ENCODE assay signal across 12 cellular contexts in the genomic region with DNA sequence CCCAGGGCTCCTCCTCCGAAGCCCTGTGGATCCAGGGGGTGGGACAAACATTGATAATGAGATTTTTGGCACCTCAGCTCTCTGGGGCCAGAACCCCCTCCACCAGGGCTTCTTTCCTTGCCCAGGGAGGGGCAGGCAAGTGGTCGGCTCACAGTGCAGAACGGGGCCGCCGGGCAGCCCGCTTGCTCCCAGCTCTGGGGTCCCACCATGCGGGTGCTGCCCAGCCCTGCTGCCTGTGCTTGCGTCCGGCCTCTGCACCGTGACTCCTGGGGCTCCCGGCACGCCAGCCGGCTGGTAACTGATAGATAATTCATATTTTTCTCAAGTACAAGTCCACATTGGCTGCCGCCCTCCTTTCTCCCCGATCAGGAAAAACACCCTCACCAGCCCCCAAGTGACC. TPM values are rescaled to one million over a fixed set of nuclear protein-coding genes. Genes with fewer than 3 reads are reported as not detected.
"Had no signal": no experiment of that assay in that cellular context is flagged by ENCODE, and none has a peak within 500 bp of the region (broad histone marks: within the 10 kb centered on the region; RNA-seq: fewer than 3 reads in every experiment).

No MANE protein-coding gene starts in this region.

- H3K4me3 ChIP-seq: GM23248, HAP-1 had no signal

- H3K4me1 Mint-ChIP-seq: IgD-negative memory B cell had no signal

- H3K9ac ChIP-seq: GM23248 had no signal

- ATAC-seq: HCT116, HepG2 had no signal

- H3K27ac Mint-ChIP-seq: HFFc6, IgD-negative memory B cell had no signal

- H3K36me3 Mint-ChIP-seq: IgD-negative memory B cell had no signal

- H3K9me3 ChIP-seq: HAP-1 had no signal

- H3K4me3 Mint-ChIP-seq: HFFc6, IgD-negative memory B cell had no signal

- H3K27ac ChIP-seq: GM23248, HL-60 had no signal

- H3K9me3 Mint-ChIP-seq: HFFc6, IgD-negative memory B cell had no signal

- H3K4me1 ChIP-seq: HAP-1 had no signal

- FAIRE-seq: HepG2 had no signal

- DNase-seq: GM23248, GOT3, H7, HFFc6, KBM-7 had no signal

- H2AFZ ChIP-seq: GM23248 had no signal

- H3K36me3 ChIP-seq: HAP-1 had no signal

RNA-seq across cellular contexts. Expression of gene CCDC27, which starts 42.0 kb away (rescaled TPM):
- total RNA-seq: GM23248, H4, HepG2, HFFc6, HT1080 had no signal
- polyA plus RNA-seq: GM23248, HepG2, IgD-negative memory B cell had no signal

RNA-seq across cellular contexts. Expression of gene TP73, which starts 57.9 kb away (rescaled TPM):
- total RNA-seq: GM23248, HFFc6, HT1080 had no signal
- polyA plus RNA-seq: GM23248 had no signal
